Comparison of ENCODE assay signal across 15 cellular contexts in the genomic region with DNA sequence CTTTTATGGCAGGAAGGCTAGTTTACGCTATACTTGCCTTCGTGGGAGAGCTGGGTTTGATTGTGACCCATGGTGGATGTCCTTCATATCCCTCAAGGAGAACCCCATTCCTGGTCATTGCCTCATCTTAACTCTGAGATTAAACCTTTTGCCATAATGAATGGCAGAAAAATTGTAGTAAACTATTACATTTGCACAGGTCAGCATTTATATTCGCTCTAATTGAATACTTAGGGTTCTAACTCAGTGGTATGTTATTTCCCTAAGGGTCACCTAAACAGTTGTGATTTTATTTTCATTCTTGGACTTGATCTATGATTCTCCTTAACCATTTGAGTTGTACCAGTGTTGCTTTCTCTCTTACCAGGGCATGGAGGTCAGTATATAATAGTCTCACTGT. TPM values are rescaled to one million over a fixed set of nuclear protein-coding genes. Genes with fewer than 3 reads are reported as not detected.
DNase-seq lines count a peak whose midpoint lies in the region; ATAC-seq, FAIRE-seq and TF ChIP-seq lines count a peak whose summit lies in the region.
"Had no signal": no experiment of that assay in that cellular context is flagged by ENCODE, and none has a peak within 500 bp of the region (broad histone marks: within the 10 kb centered on the region; RNA-seq: fewer than 3 reads in every experiment).

No MANE protein-coding gene starts in this region.

- no peaks in the 10 kb centered on the region for H3K36me3 ChIP-seq in body of pancreas (replicated peaks in 1 of 2; ENCODE audit: insufficient read depth in 1 of 2, low read depth in 2 of 2)
- H3K36me3 ChIP-seq: adrenal gland, vagina had no signal

- H3K27ac Mint-ChIP-seq in CD4-positive, alpha-beta T cell, result peak overlapping the region; percentile 87
- peak overlapping the region; percentile 95 for H3K27ac Mint-ChIP-seq in activated naive CD8-positive, alpha-beta T cell treated with anti-CD3 and anti-CD28 coated beads for 36 hours
- peak overlapping the region; percentile 85 to 97 (median 94) for H3K27ac Mint-ChIP-seq in naive thymus-derived CD8-positive, alpha-beta T cell

- no peak for DNase-seq in CD4-positive, alpha-beta T cell
- DNase-seq in GM19239 (ENCODE audit: insufficient read length, low spot score) (no peak), body of pancreas (no peak), anterior cingulate cortex (lab: John Stamatoyannopoulos, UW) (no peak)
- DNase-seq in activated naive CD8-positive, alpha-beta T cell treated with anti-CD3 and anti-CD28 coated beads for 36 hours, result no peak
- DNase-seq in naive thymus-derived CD8-positive, alpha-beta T cell, result no peak
- DNase-seq: adrenal gland; head of caudate nucleus; NCI-H1930; stimulated activated CD8-positive, alpha-beta memory T cell treated with anti-CD3 and anti-CD28 coated beads, Interleukin-4, amount 100 ng/mL, for 48 hours; T-helper 9 cell had no signal

- peaks cover 84% of the 10 kb centered on the region for H3K4me1 Mint-ChIP-seq in CD4-positive, alpha-beta T cell (ENCODE audit: low read depth)
- H3K4me1 Mint-ChIP-seq in activated naive CD8-positive, alpha-beta T cell treated with anti-CD3 and anti-CD28 coated beads for 36 hours, result peaks cover 57% of the 10 kb centered on the region
- peaks cover 15 to 84% (median 66%) of the 10 kb centered on the region in 4 donors for H3K4me1 Mint-ChIP-seq in naive thymus-derived CD8-positive, alpha-beta T cell

- peaks cover 17% of the 10 kb centered on the region for H3K4me1 ChIP-seq in body of pancreas
- H3K4me1 ChIP-seq: adrenal gland, vagina had no signal

- POLR2A ChIA-PET in CD4-positive, alpha-beta T cell (lab: Charles Lee), result interaction anchor here (1.3 to 7.8 kb wide), 3 partner anchors 13 to 22 kb away, joined by 3 to 142 read pairs (median 30); a partner anchor contains a TSS
- POLR2A ChIA-PET in naive thymus-derived CD8-positive, alpha-beta T cell (lab: Charles Lee), result interaction anchor here (2.7 to 3.1 kb wide), 2 partner anchors 8 to 13 kb away, joined by 16 to 32 read pairs; a partner anchor contains a TSS

- no peaks in the 10 kb centered on the region for H3K9me3 Mint-ChIP-seq in CD4-positive, alpha-beta T cell
- peaks cover 1% of the 10 kb centered on the region for H3K9me3 Mint-ChIP-seq in activated naive CD8-positive, alpha-beta T cell treated with anti-CD3 and anti-CD28 coated beads for 36 hours
- peaks cover 0 to 2% (median 0%) of the 10 kb centered on the region in 9 donors for H3K9me3 Mint-ChIP-seq in naive thymus-derived CD8-positive, alpha-beta T cell

- peak overlapping the region; percentile 8 for H3K4me3 Mint-ChIP-seq in CD4-positive, alpha-beta T cell
- H3K4me3 Mint-ChIP-seq in activated naive CD8-positive, alpha-beta T cell treated with anti-CD3 and anti-CD28 coated beads for 36 hours, result no peak overlapping the region
- H3K4me3 Mint-ChIP-seq in naive thymus-derived CD8-positive, alpha-beta T cell, result peak overlapping the region in 7 of 10 donors; percentile 57 to 87 (median 73)

- WGBS in body of pancreas, 2 donors, result 87 to 100% methylated on average over 2 to 3 of the region's 3 CpGs

- intact Hi-C loops in CD4-positive, alpha-beta T cell (cut with DNase I, micrococcal nuclease), result loop anchor here (2.0 to 10.0 kb wide), 2 partner anchors 14 to 694 kb away; a partner anchor contains a TSS
- intact Hi-C loops in body of pancreas (cut with DNase I), result no loop called here

- H3K27me3 ChIP-seq in CD4-positive, alpha-beta T cell (ENCODE audit: control insufficient read depth, insufficient read depth, low read length), result no peaks in the 10 kb centered on the region
- no peaks in the 10 kb centered on the region for H3K27me3 ChIP-seq in body of pancreas
- H3K27me3 ChIP-seq: vagina had no signal

- no peak for ATAC-seq in CD4-positive, alpha-beta T cell (ENCODE audit: poor library complexity)
- no peak for ATAC-seq in naive thymus-derived CD8-positive, alpha-beta T cell
- ATAC-seq in body of pancreas (no peak), HG03520 (IDR thresholded peaks at IDR 0.05; ENCODE audit: unreplicated experiment) (no peak)

- H3K4me3 ChIP-seq in body of pancreas, result no peak overlapping the region
- H3K4me3 ChIP-seq: adrenal gland, vagina had no signal

- H3K9me3 ChIP-seq in CD4-positive, alpha-beta T cell (ENCODE audit: control insufficient read depth, low read length), result no peaks in the 10 kb centered on the region
- H3K9me3 ChIP-seq in body of pancreas, result no peaks in the 10 kb centered on the region
- H3K9me3 ChIP-seq: adrenal gland, vagina had no signal

- TF ChIP-seq CTCF in CD4-positive, alpha-beta T cell (IDR thresholded peaks at IDR 0.05), result no peak
- no peak for TF ChIP-seq CTCF in body of pancreas (IDR thresholded peaks at IDR 0.05)

- peak; percentile 96 for FAIRE-seq in GM19239 (lab: Jason Lieb, UNC)
- FAIRE-seq: H1 had no signal

- H3K27me3 Mint-ChIP-seq in CD4-positive, alpha-beta T cell, result no peaks in the 10 kb centered on the region
- no peaks in the 10 kb centered on the region for H3K27me3 Mint-ChIP-seq in activated naive CD8-positive, alpha-beta T cell treated with anti-CD3 and anti-CD28 coated beads for 36 hours
- H3K27me3 Mint-ChIP-seq in naive thymus-derived CD8-positive, alpha-beta T cell, result no peaks in the 10 kb centered on the region

- CTCF ChIA-PET in CD4-positive, alpha-beta T cell (lab: Charles Lee), result interaction anchor here (0.5 to 5.1 kb wide), 3 partner anchors 13 to 42 kb away, joined by 3 to 18 read pairs (median 4); a partner anchor contains a TSS

- H3K36me3 Mint-ChIP-seq in CD4-positive, alpha-beta T cell (ENCODE audit: low read depth), result peaks cover 4% of the 10 kb centered on the region
- H3K36me3 Mint-ChIP-seq in activated naive CD8-positive, alpha-beta T cell treated with anti-CD3 and anti-CD28 coated beads for 36 hours, result peaks cover 15% of the 10 kb centered on the region
- no peaks in the 10 kb centered on the region for H3K36me3 Mint-ChIP-seq in naive thymus-derived CD8-positive, alpha-beta T cell

- H3K27ac ChIP-seq in CD4-positive, alpha-beta T cell (ENCODE audit: low read depth, low read length), result peak overlapping the region; percentile 79
- no peak overlapping the region for H3K27ac ChIP-seq in body of pancreas
- H3K27ac ChIP-seq: RWPE1 had no signal

- no peak for TF ChIP-seq POLR2A in body of pancreas (IDR thresholded peaks at IDR 0.05)

RNA-seq across cellular contexts. Expression of a gene that starts 13.4 kb away (rescaled TPM):
- total RNA-seq in CD4-positive, alpha-beta T cell, result 10 to 100 TPM; 12.5 to 12.6 TPM
- 10 to 100 TPM; 37.3 to 38.2 TPM for total RNA-seq in activated naive CD8-positive, alpha-beta T cell treated with anti-CD3 and anti-CD28 coated beads for 36 hours
- 10 to 100 TPM; 26.7 to 27.0 TPM for total RNA-seq in naive thymus-derived CD8-positive, alpha-beta T cell
- polyA plus RNA-seq in naive thymus-derived CD8-positive, alpha-beta T cell, result 10 to 100 TPM; 34.4 to 40.4 (median 39.9) TPM
- total RNA-seq in body of pancreas, result 10 to 100 TPM; 11.5 to 20.2 TPM
